In genomic region chr9:127049044-127049443, GRCh38 we compare ENCODE assay signal across 8 cellular contexts.
A peak's percentile ranks its signal among the peaks of the same experiment; 100 is the strongest.
DNase-seq lines count a peak whose midpoint lies in the region; ATAC-seq and TF ChIP-seq lines count a peak whose summit lies in the region.

No MANE protein-coding gene starts in this region.

- H3K27ac ChIP-seq in VCaP (peak overlapping the region; percentile 56), gastroesophageal sphincter (peak overlapping the region in 2 of 4 donors; percentile 22 to 41)

- H3K4me3 ChIP-seq in GM12864 (ENCODE audit: low read depth, low read length) (no peak overlapping the region), gastroesophageal sphincter (no peak overlapping the region)

- H3K9me3 ChIP-seq in gastroesophageal sphincter = no peaks in the 10 kb centered on the region

- TF ChIP-seq POLR2A in gastroesophageal sphincter (IDR thresholded peaks at IDR 0.05) = no peak

- no peaks in the 10 kb centered on the region for H3K27me3 ChIP-seq in gastroesophageal sphincter

- TF ChIP-seq EP300 in gastroesophageal sphincter (IDR thresholded peaks at IDR 0.05) = no peak

- TF ChIP-seq CTCF in GM12864 (IDR thresholded peaks at IDR 0.05; ENCODE audit: low read depth, low read length, missing control alignments) = no peak
- TF ChIP-seq CTCF in VCaP (conservative IDR thresholded peaks at IDR 0.05) = peak; percentile 30
- peak in 1 of 4 experiments; percentile 35 for TF ChIP-seq CTCF in gastroesophageal sphincter (IDR thresholded peaks at IDR 0.05)

- peak; percentile 27 for DNase-seq in GM12864 (ENCODE audit: low read depth)
- peak; percentile 39 for DNase-seq in HK-2 (ENCODE audit: unreplicated experiment)
- peak; percentile 32 for DNase-seq in stimulated activated CD8-positive, alpha-beta memory T cell treated with anti-CD3 and anti-CD28 coated beads, Interleukin-4, amount 100 ng/mL, for 48 hours
- DNase-seq in NCI-H2171 treated with DMSO at 0.1 percent for 48 hours (lab: John Stamatoyannopoulos, UW) = no peak

- H3K4me1 ChIP-seq in gastroesophageal sphincter = peaks cover 0 to 31% (median 13%) of the 10 kb centered on the region in 3 donors

- ATAC-seq in gastroesophageal sphincter (peak; percentile 80), HG02884 (IDR thresholded peaks at IDR 0.05; ENCODE audit: unreplicated experiment) (no peak), GM19023 (IDR thresholded peaks at IDR 0.05; ENCODE audit: unreplicated experiment) (no peak)

- WGBS in gastroesophageal sphincter (ENCODE audit: low coverage in 1 of 2), 2 donors = 55 to 69% methylated on average over 2 to 3 of the region's 4 CpGs

- H3K36me3 ChIP-seq in gastroesophageal sphincter = no peaks in the 10 kb centered on the region
